In genomic region chr22:45125198-45125597, GRCh38 we compare ENCODE assay signal across 16 cellular contexts. TPM values are rescaled to one million over a fixed set of nuclear protein-coding genes. Genes with fewer than 3 reads are reported as not detected.
DNase-seq lines count a peak whose midpoint lies in the region; ATAC-seq and TF ChIP-seq lines count a peak whose summit lies in the region.
"Had no signal": no experiment of that assay in that cellular context is flagged by ENCODE, and none has a peak within 500 bp of the region (broad histone marks: within the 10 kb centered on the region; RNA-seq: fewer than 3 reads in every experiment).

No MANE protein-coding gene starts in this region.

- no peaks in the 10 kb centered on the region for H3K27me3 ChIP-seq in MG63
- H3K27me3 ChIP-seq in neuron (ENCODE audit: insufficient read depth, low read length), result no peaks in the 10 kb centered on the region

- H3K9me3 ChIP-seq in MG63 (no peaks in the 10 kb centered on the region), neuron (ENCODE audit: low read length) (no peaks in the 10 kb centered on the region)

- no peaks in the 10 kb centered on the region for H3K36me3 Mint-ChIP-seq in activated naive CD4-positive, alpha-beta T cell treated with anti-CD3 and anti-CD28 coated beads, Interleukin-2, amount 50 U/mL, for 72 hours

- H3K4me1 ChIP-seq in neuron (ENCODE audit: insufficient read depth, low read length), result peaks cover 15% of the 10 kb centered on the region

- H3K36me3 ChIP-seq in MG63, result no peaks in the 10 kb centered on the region
- no peaks in the 10 kb centered on the region for H3K36me3 ChIP-seq in neuron (ENCODE audit: insufficient read depth, low read length)

- intact Hi-C loops in left colon (cut with DNase I, micrococcal nuclease), result no loop called here

- TF ChIP-seq CTCF in AG09319 (IDR thresholded peaks at IDR 0.05; ENCODE audit: low read depth, low read length) (no peak), fibroblast of mammary gland (conservative IDR thresholded peaks at IDR 0.05; ENCODE audit: control insufficient read depth, insufficient read depth, low read depth, low read length) (no peak)

- H3K9me3 Mint-ChIP-seq in activated naive CD4-positive, alpha-beta T cell treated with anti-CD3 and anti-CD28 coated beads, Interleukin-2, amount 50 U/mL, for 72 hours, result no peaks in the 10 kb centered on the region
- H3K9me3 Mint-ChIP-seq: activated naive CD8-positive, alpha-beta T cell treated with anti-CD3 and anti-CD28 coated beads, Interleukin-2, amount 50 U/mL, for 24 hours; dendritic cell treated with granulocyte-macrophage colony-stimulating factor and Interleukin-4, amounts not matched to agents 40 ng/mL and 50 ng/mL, for 4 days; stimulated activated naive CD8-positive, alpha-beta T cell treated with anti-CD3 and anti-CD28 coated beads, Interleukin-15, Interleukin-2, amounts not matched to agents 100 ng/mL and 50 ng/mL, for 24 hours had no signal

- DNase-seq in AG09319 (ENCODE audit: extremely low read depth, low read depth) (peak; percentile 37), MG63 (peak; percentile 53), fibroblast of mammary gland (ENCODE audit: low read depth) (peak; percentile 85), cerebellum (ENCODE audit: low spot score) (no peak), amniotic stem cell (lab: John Stamatoyannopoulos, UW) (no peak), left colon (no peak)
- DNase-seq in activated naive CD4-positive, alpha-beta T cell treated with anti-CD3 and anti-CD28 coated beads, Interleukin-2, amount 50 U/mL, for 72 hours (ENCODE audit: low spot score in 2 of 2), result no peak
- DNase-seq: activated CD4-positive, alpha-beta T cell treated with anti-CD3 and anti-CD28 coated beads for 36 hours; activated naive CD8-positive, alpha-beta T cell treated with anti-CD3 and anti-CD28 coated beads, Interleukin-2, amount 50 U/mL, for 24 hours; NCI-H2107 had no signal

- no peak overlapping the region for H3K4me3 ChIP-seq in MG63
- H3K4me3 ChIP-seq in fibroblast of mammary gland (ENCODE audit: control insufficient read depth, low read depth, low read length), result no peak overlapping the region
- peak overlapping the region; percentile 29 for H3K4me3 ChIP-seq in neuron (ENCODE audit: low read length)
- H3K4me3 ChIP-seq: lung, skin epidermis had no signal

- ATAC-seq in activated naive CD4-positive, alpha-beta T cell treated with anti-CD3 and anti-CD28 coated beads, Interleukin-2, amount 50 U/mL, for 72 hours, result no peak
- no peak for ATAC-seq in left colon
- ATAC-seq: activated CD4-positive, alpha-beta T cell treated with anti-CD3 and anti-CD28 coated beads for 36 hours; activated naive CD8-positive, alpha-beta T cell treated with anti-CD3 and anti-CD28 coated beads, Interleukin-2, amount 50 U/mL, for 24 hours; esophagus mucosa had no signal

- H2AFZ ChIP-seq in neuron (ENCODE audit: low read depth, low read length), result peak overlapping the region; percentile 3

- no peak overlapping the region for H3K27ac Mint-ChIP-seq in activated naive CD4-positive, alpha-beta T cell treated with anti-CD3 and anti-CD28 coated beads, Interleukin-2, amount 50 U/mL, for 72 hours
- H3K27ac Mint-ChIP-seq: activated CD4-positive, alpha-beta T cell treated with anti-CD3 and anti-CD28 coated beads for 36 hours; activated naive CD8-positive, alpha-beta T cell treated with anti-CD3 and anti-CD28 coated beads, Interleukin-2, amount 50 U/mL, for 24 hours; dendritic cell treated with granulocyte-macrophage colony-stimulating factor and Interleukin-4, amounts not matched to agents 40 ng/mL and 50 ng/mL, for 4 days; stimulated activated naive CD8-positive, alpha-beta T cell treated with anti-CD3 and anti-CD28 coated beads, Interleukin-15, Interleukin-2, amounts not matched to agents 100 ng/mL and 50 ng/mL, for 24 hours had no signal

RNA-seq across cellular contexts. Expression of gene NUP50, which starts 38.5 kb away (rescaled TPM):
- total RNA-seq in MG63 (2014; rRNA removed; shearing (Covaris generic); ENCODE audit: low replicate concordance), result 32.6 and 33.7 TPM in 2 replicates
- total RNA-seq in cerebellum (48.5 TPM), left colon (10 to 100 TPM; 56.4 to 65.9 TPM)
- total RNA-seq in activated naive CD4-positive, alpha-beta T cell treated with anti-CD3 and anti-CD28 coated beads, Interleukin-2, amount 50 U/mL, for 72 hours, result 100 to 1,000 TPM; 152 to 159 TPM

Comparison
In these comparisons a context has a peak if more than half of its experiments do, and no peak if none do; other contexts are left out.
1. DNase-seq: peak in AG09319 (single experiment), MG63 (single experiment) and fibroblast of mammary gland (single experiment); none in cerebellum (single experiment), activated naive CD4-positive, alpha-beta T cell treated with anti-CD3 and anti-CD28 coated beads, Interleukin-2, amount 50 U/mL, for 72 hours (0 of 2), amniotic stem cell (single experiment) and left colon (0 of 2).